ENCODE assay signal across 8 cellular contexts in the genomic region with DNA sequence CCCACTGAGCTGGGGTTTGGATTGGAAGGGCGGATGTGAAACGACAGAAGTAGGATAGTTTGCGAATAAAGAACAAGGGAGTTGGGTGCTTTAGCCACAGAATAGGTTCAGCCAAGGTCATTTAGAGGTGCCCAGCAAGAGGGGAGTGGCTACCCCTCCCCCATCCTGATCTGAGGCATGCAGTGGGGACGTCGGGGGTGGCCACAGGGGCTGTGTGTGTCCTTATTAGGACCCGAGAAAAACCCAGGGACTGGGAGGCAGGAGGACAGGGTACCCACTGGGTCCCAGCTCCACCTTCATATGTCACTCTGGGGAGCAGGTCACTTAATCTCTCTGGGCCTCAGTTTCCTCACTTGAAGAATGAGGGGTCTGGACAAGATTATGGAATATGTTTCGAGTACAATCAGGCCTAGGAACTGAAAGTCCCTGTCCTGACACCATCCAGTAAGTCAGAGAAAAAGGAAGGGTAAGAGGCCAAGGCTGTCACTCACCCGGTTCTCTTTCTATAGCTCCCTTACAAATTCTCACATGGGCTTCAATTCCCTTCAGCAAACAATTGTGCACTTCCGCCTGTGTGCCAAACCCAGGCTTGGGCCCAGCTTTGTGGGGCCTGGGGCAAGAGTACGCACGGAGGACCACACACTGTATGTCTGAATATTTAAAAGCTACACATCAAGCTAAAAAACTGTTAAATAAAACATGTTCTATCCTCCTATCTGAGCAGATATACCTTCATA. TPM values are rescaled to one million over a fixed set of nuclear protein-coding genes. Genes with fewer than 3 reads are reported as not detected.
DNase-seq lines count a peak whose midpoint lies in the region; ATAC-seq, FAIRE-seq and TF ChIP-seq lines count a peak whose summit lies in the region.

No MANE protein-coding gene starts in this region.

- TF ChIP-seq CTCF in IMR-90 (conservative IDR thresholded peaks at IDR 0.05; ENCODE audit: low read depth, low read length), result no peak
- no peak for TF ChIP-seq CTCF in osteoblast (IDR thresholded peaks at IDR 0.05; ENCODE audit: extremely low read depth, low read depth, low read length)

- CTCF ChIA-PET in IMR-90 (lab: Yijun Ruan, JAX), result interaction anchor here (0.5 to 1.0 kb wide), 6 partner anchors 10 to 354 kb away, joined by 3 to 4 read pairs (median 3); no protein-coding TSS in a partner anchor

- peak overlapping the region; percentile 24; the same call in 1 of the 2 replicates for H3K23ac ChIP-seq in IMR-90 (ENCODE audit: low read depth, low read length)

- intact Hi-C loops in IMR-90 (cut with micrococcal nuclease), result loop anchor here (1.0 kb wide), 1 partner anchor 93 kb away; no protein-coding TSS in a partner anchor

- H3K4me2 ChIP-seq in IMR-90 (ENCODE audit: low read depth, low read length), result peak overlapping the region; percentile 45
- H3K4me2 ChIP-seq in osteoblast (ENCODE audit: insufficient read depth, low read length), result peak overlapping the region; percentile 69

- H3K79me2 ChIP-seq in osteoblast (ENCODE audit: insufficient read depth, low read length), result no peaks in the 10 kb centered on the region

- dilution Hi-C loops in IMR-90 (cut with HindIII; ENCODE audit: low sequenced_read_pairs, unreplicated experiment), result no loop called here

- POLR2A ChIA-PET in IMR-90 (lab: Charles Lee; ENCODE audit: unreplicated experiment), result no interaction called here

- FAIRE-seq in GM12892 (lab: Jason Lieb, UNC), result peak; percentile 42

- no peak overlapping the region for H2BK5ac ChIP-seq in IMR-90 (ENCODE audit: low read depth, low read length, poor library complexity, severe bottlenecking)

- H3K4me3 ChIP-seq in IMR-90 (ENCODE audit: insufficient read depth, low read depth, low read length) (peak overlapping the region; percentile 16; the same call in 1 of the 2 replicates), ectodermal cell (ENCODE audit: insufficient read depth, low read depth, low read length) (peak overlapping the region; percentile 39), osteoblast (ENCODE audit: insufficient read depth, low read length) (peak overlapping the region; percentile 63)

- no peak for DNase-seq in GM12892 (ENCODE audit: insufficient read length)
- DNase-seq in IMR-90, result no peak
- no peak for DNase-seq in osteoblast (ENCODE audit: insufficient read length, low spot score, missing footprints)
- no peak for DNase-seq in GF-D8 (lab: John Stamatoyannopoulos, UW)
- DNase-seq in dermis blood vessel endothelial cell, result no peak
- no peak for DNase-seq in SHP77 (lab: John Stamatoyannopoulos, UW)
- no peak for DNase-seq in DMS153 (lab: John Stamatoyannopoulos, UW)

- H3K9ac ChIP-seq in IMR-90 (ENCODE audit: low read depth, low read length), result peak overlapping the region; percentile 18

- H3K4ac ChIP-seq in IMR-90 (ENCODE audit: low read depth, low read length), result peak overlapping the region; percentile 73

- H2AK9ac ChIP-seq in IMR-90 (replicated peaks; ENCODE audit: low read depth, low read length, poor library complexity), result peak overlapping the region; percentile 3

- peaks cover 7% of the 10 kb centered on the region; the same call in 1 of the 2 replicates for H3K9me1 ChIP-seq in IMR-90 (ENCODE audit: insufficient read depth, low read length)

- H3K27ac ChIP-seq in IMR-90 (ENCODE audit: insufficient read depth, low read length), result peak overlapping the region; percentile 26
- H3K27ac ChIP-seq in ectodermal cell (ENCODE audit: insufficient read depth, low read depth, low read length, poor library complexity, severe bottlenecking), result no peak overlapping the region
- peak overlapping the region; percentile 38 for H3K27ac ChIP-seq in osteoblast (ENCODE audit: low read depth, low read length)

- peak overlapping the region; percentile 76 for H2BK20ac ChIP-seq in IMR-90 (ENCODE audit: low read depth, low read length)

- no peak for TF ChIP-seq RAD21 in IMR-90 (IDR thresholded peaks at IDR 0.05; ENCODE audit: low read length)

- H2AK5ac ChIP-seq in IMR-90 (ENCODE audit: low read depth, low read length), result no peak overlapping the region

- H4K8ac ChIP-seq in IMR-90 (ENCODE audit: low read depth in 2 of 2, low read length in 2 of 2), result peak overlapping the region; percentile 82 to 83; a peak in 3 of 4 replicates

- H3K56ac ChIP-seq in IMR-90 (ENCODE audit: extremely low read depth, insufficient read depth, low read length), result peak overlapping the region; percentile 20; the same call in 1 of the 2 replicates

- no peaks in the 10 kb centered on the region for H3K79me1 ChIP-seq in IMR-90 (ENCODE audit: low read depth in 1 of 2, low read length in 2 of 2)

- H3K9me3 ChIP-seq in IMR-90 (ENCODE audit: control insufficient read depth, insufficient read depth, low read length) (no peaks in the 10 kb centered on the region), ectodermal cell (ENCODE audit: control insufficient read depth, low read length) (no peaks in the 10 kb centered on the region), osteoblast (ENCODE audit: low read depth, low read length) (no peaks in the 10 kb centered on the region)

- peak overlapping the region; percentile 58; the same call in 1 of the 2 replicates for H4K5ac ChIP-seq in IMR-90 (ENCODE audit: low read depth, low read length)

- no CpG with 5 or more reads among the region's 11 CpGs for WGBS in IMR-90 (ENCODE audit: extremely low coverage in 2 of 2, insufficient read length in 1 of 2), 2 experiments
- 59 to 65% methylated on average over 11 of the region's 11 CpGs for WGBS in ectodermal cell, 2 experiments

- TF ChIP-seq POLR2A in GM12892 (IDR thresholded peaks at IDR 0.05; ENCODE audit: low read depth, low read length), result no peak
- no peak for TF ChIP-seq POLR2A in IMR-90 (IDR thresholded peaks at IDR 0.05; ENCODE audit: low read depth, low read length)

- H2AFZ ChIP-seq in IMR-90 (replicated peaks; ENCODE audit: low read length, poor library complexity), result peak overlapping the region; percentile 84
- peak overlapping the region; percentile 72 for H2AFZ ChIP-seq in osteoblast (ENCODE audit: low read length)

- H3K14ac ChIP-seq in IMR-90 (replicated peaks; ENCODE audit: low read depth, low read length), result no peak overlapping the region

- H3K4me1 ChIP-seq in IMR-90 (ENCODE audit: control insufficient read depth, insufficient read depth, low read length) (no peaks in the 10 kb centered on the region; the same call in 1 of the 2 replicates), ectodermal cell (ENCODE audit: control insufficient read depth, insufficient read depth, low read length) (no peaks in the 10 kb centered on the region), osteoblast (ENCODE audit: insufficient read depth, low read length) (no peaks in the 10 kb centered on the region)

- no peaks in the 10 kb centered on the region for H4K20me1 ChIP-seq in IMR-90 (ENCODE audit: insufficient read depth, low read length)
- no peaks in the 10 kb centered on the region for H4K20me1 ChIP-seq in osteoblast (ENCODE audit: insufficient read depth, low read length)

- H2BK120ac ChIP-seq in IMR-90 (ENCODE audit: low read depth, low read length), result peak overlapping the region; percentile 68

- peaks cover 10% of the 10 kb centered on the region; the same call in 1 of the 2 replicates for H3K27me3 ChIP-seq in IMR-90 (ENCODE audit: control insufficient read depth, insufficient read depth, low read length)
- no peaks in the 10 kb centered on the region for H3K27me3 ChIP-seq in ectodermal cell (ENCODE audit: control insufficient read depth, insufficient read depth, low read length, poor library complexity, severe bottlenecking)
- no peaks in the 10 kb centered on the region for H3K27me3 ChIP-seq in osteoblast (ENCODE audit: insufficient read depth, low read length)

- peak overlapping the region; percentile 63; the same call in 1 of the 3 replicates for H2BK15ac ChIP-seq in IMR-90 (ENCODE audit: low read depth, low read length)

- peak overlapping the region; percentile 38; the same call in 1 of the 2 replicates for H3K18ac ChIP-seq in IMR-90 (ENCODE audit: low read depth, low read length)

- in situ Hi-C loops in IMR-90 (cut with MboI; ENCODE audit: low sequenced_read_pairs), result no loop called here

- H3K36me3 ChIP-seq in IMR-90 (ENCODE audit: control insufficient read depth, insufficient read depth, low read length) (no peaks in the 10 kb centered on the region), ectodermal cell (ENCODE audit: control insufficient read depth, insufficient read depth, low read length) (no peaks in the 10 kb centered on the region), osteoblast (ENCODE audit: insufficient read depth, low read length) (no peaks in the 10 kb centered on the region)

- BruUV-seq in IMR-90 (replicated peaks; lab: Mats Ljungman, UMichigan), result no TSS peak

- ATAC-seq in IMR-90 (ENCODE audit: low read depth), result no peak

- peak overlapping the region; percentile 66 for H4K91ac ChIP-seq in IMR-90 (ENCODE audit: insufficient read depth, low read depth, low read length)

TF ChIP-seq in IMR-90, 13 proteins besides CTCF, POLR2A, EP300 and RAD21:
- TF ChIP-seq MXI1 (IDR thresholded peaks at IDR 0.05; ENCODE audit: borderline replicate concordance, low read depth, low read length) (no peak), RCOR1 (IDR thresholded peaks at IDR 0.05; ENCODE audit: insufficient replicate concordance, low read length) (no peak), BHLHE40 (IDR thresholded peaks at IDR 0.05; ENCODE audit: low read depth, low read length) (no peak), USF2 (IDR thresholded peaks at IDR 0.05; ENCODE audit: low read depth, low read length) (no peak), RFX5 (IDR thresholded peaks at IDR 0.05; ENCODE audit: low read depth, low read length) (no peak)
TF ChIP-seq in IMR-90: peak in this region for 0.

RNA-seq across cellular contexts. Expression of gene NYX, which starts 4.2 kb away (rescaled TPM):
- polyA plus RNA-seq in GM12892 (2012; ENCODE audit: missing spikeins), result not detected
- total RNA-seq in IMR-90 (2012; rRNA removed), result not detected in 2 replicates
- not detected in 2 replicates for polyA plus RNA-seq in IMR-90 (2012; rRNA removed)
- polyA plus RNA-seq in IMR-90 (2012; cell fraction: cytosol; rRNA removed), result not detected in 2 replicates
- not detected in 2 replicates for polyA plus RNA-seq in IMR-90 (2012; cell fraction: nucleus; rRNA removed; ENCODE audit: low replicate concordance)
- polyA plus RNA-seq in ectodermal cell (2013, experiment 1 of 4), result not detected
- not detected for polyA plus RNA-seq in ectodermal cell (2013, experiment 2 of 4)
- not detected for polyA plus RNA-seq in ectodermal cell (2013, experiment 3 of 4)
- polyA plus RNA-seq in ectodermal cell (2013, experiment 4 of 4), result not detected
- not detected in 2 replicates for total RNA-seq in osteoblast
- not detected in 2 replicates for total RNA-seq in dermis blood vessel endothelial cell
